ENCODE assay signal across 21 cellular contexts in the genomic region with DNA sequence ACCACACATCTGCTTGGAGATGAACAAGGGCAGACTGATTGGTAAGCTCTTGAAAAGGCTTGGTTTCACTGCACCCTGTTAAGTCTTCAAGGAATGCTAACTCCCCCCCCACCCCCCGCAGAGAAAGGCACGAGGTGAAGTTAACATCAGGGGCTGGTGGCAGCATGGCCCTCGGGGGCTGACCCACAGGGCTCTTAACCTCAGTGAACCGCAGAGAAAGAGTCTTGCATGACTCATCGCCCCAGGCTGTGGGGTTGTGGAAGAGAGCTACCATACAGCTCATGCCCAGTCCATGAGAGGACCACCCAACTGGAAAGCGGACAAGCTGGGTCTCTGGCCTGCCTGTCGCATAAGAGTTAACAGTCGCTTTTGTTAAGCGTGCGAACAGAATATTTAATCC. TPM values are rescaled to one million over a fixed set of nuclear protein-coding genes. Genes with fewer than 3 reads are reported as not detected.
DNase-seq lines count a peak whose midpoint lies in the region; ATAC-seq, FAIRE-seq and TF ChIP-seq lines count a peak whose summit lies in the region.
"Had no signal": no experiment of that assay in that cellular context is flagged by ENCODE, and none has a peak within 500 bp of the region (broad histone marks: within the 10 kb centered on the region; RNA-seq: fewer than 3 reads in every experiment).

No MANE protein-coding gene starts in this region.

- peaks cover 0 to 3% (median 1%) of the 10 kb centered on the region in 4 donors for H3K4me1 Mint-ChIP-seq in naive thymus-derived CD8-positive, alpha-beta T cell

- H3K36me3 Mint-ChIP-seq in naive thymus-derived CD8-positive, alpha-beta T cell = peaks cover 17 to 46% (median 39%) of the 10 kb centered on the region in 3 donors

- TF ChIP-seq POLR2A in H54 (IDR thresholded peaks at IDR 0.05; ENCODE audit: low read depth, low read length) = no peak

- H3K9me3 Mint-ChIP-seq in naive thymus-derived CD8-positive, alpha-beta T cell = peaks cover 0 to 23% (median 11%) of the 10 kb centered on the region in 9 donors

- no peak overlapping the region for H3K27ac Mint-ChIP-seq in naive thymus-derived CD8-positive, alpha-beta T cell
- H3K27ac Mint-ChIP-seq: activated CD4-positive, alpha-beta T cell treated with anti-CD3 and anti-CD28 coated beads, Interleukin-2, amount 10 ng/mL, durations not matched to agents 24 days and 14 days; activated naive CD8-positive, alpha-beta T cell treated with anti-CD3 and anti-CD28 coated beads, Interleukin-2, amount 50 U/mL, for 24 hours; CD8-positive, alpha-beta memory T cell; stimulated activated naive CD8-positive, alpha-beta T cell treated with anti-CD3 and anti-CD28 coated beads, Interleukin-15, Interleukin-2, amounts not matched to agents 100 ng/mL and 50 ng/mL, for 24 hours; T-helper 1 cell treated with Interleukin-12 subunit alpha and Interleukin-12 subunit beta and Interleukin-4 antibody, amounts not matched to agents 30 μg/mL and 1 μg/mL, for 36 hours had no signal

- DNase-seq in AG08395 (ENCODE audit: low spot score) = peak; percentile 24
- peak; percentile 90 for DNase-seq in M059J (ENCODE audit: low read depth)
- DNase-seq in astrocyte of the hippocampus (ENCODE audit: low read depth, low spot score) = peak; percentile 72
- DNase-seq in iris pigment epithelial cell (ENCODE audit: low read depth) = peak; percentile 62
- no peak for DNase-seq in naive thymus-derived CD8-positive, alpha-beta T cell
- DNase-seq in HuH-7 (ENCODE audit: low spot score) = no peak
- DNase-seq in NCI-H187 treated with DMSO at 0.1 percent for 48 hours (lab: John Stamatoyannopoulos, UW) = no peak
- no peak for DNase-seq in H54 (ENCODE audit: insufficient read length, low spot score)
- DNase-seq: activated CD4-positive, alpha-beta T cell treated with anti-CD3 and anti-CD28 coated beads, Interleukin-2, amount 10 ng/mL, durations not matched to agents 24 days and 14 days; activated naive CD8-positive, alpha-beta T cell treated with anti-CD3 and anti-CD28 coated beads, Interleukin-2, amount 50 U/mL, for 24 hours; activated T-cell treated with anti-CD3 and anti-CD28 coated beads, Interleukin-2, amount 50 U/mL, for 1 hour; CD8-positive, alpha-beta memory T cell; esophagus squamous epithelium; KG1; NCI-H1694 treated with DMSO at 0.1 percent for 48 hours; NCI-H526; RPMI8226; spleen; uterus had no signal

- H3K4me3 Mint-ChIP-seq in naive thymus-derived CD8-positive, alpha-beta T cell = no peak overlapping the region
- H3K4me3 Mint-ChIP-seq: activated CD4-positive, alpha-beta T cell treated with anti-CD3 and anti-CD28 coated beads, Interleukin-2, amount 10 ng/mL, durations not matched to agents 24 days and 14 days; activated naive CD8-positive, alpha-beta T cell treated with anti-CD3 and anti-CD28 coated beads, Interleukin-2, amount 50 U/mL, for 24 hours; CD8-positive, alpha-beta memory T cell; stimulated activated naive CD8-positive, alpha-beta T cell treated with anti-CD3 and anti-CD28 coated beads, Interleukin-15, Interleukin-2, amounts not matched to agents 100 ng/mL and 50 ng/mL, for 24 hours; T-helper 1 cell treated with Interleukin-12 subunit alpha and Interleukin-12 subunit beta and Interleukin-4 antibody, amounts not matched to agents 30 μg/mL and 1 μg/mL, for 36 hours had no signal

- FAIRE-seq in H54 (lab: Jason Lieb, UNC) = no peak

- no peaks in the 10 kb centered on the region for H3K27me3 Mint-ChIP-seq in naive thymus-derived CD8-positive, alpha-beta T cell
- H3K27me3 Mint-ChIP-seq: activated naive CD8-positive, alpha-beta T cell treated with anti-CD3 and anti-CD28 coated beads, Interleukin-2, amount 50 U/mL, for 24 hours; CD8-positive, alpha-beta memory T cell; stimulated activated naive CD8-positive, alpha-beta T cell treated with anti-CD3 and anti-CD28 coated beads, Interleukin-15, Interleukin-2, amounts not matched to agents 100 ng/mL and 50 ng/mL, for 24 hours had no signal

- ATAC-seq in naive thymus-derived CD8-positive, alpha-beta T cell = no peak
- ATAC-seq: activated naive CD8-positive, alpha-beta T cell treated with anti-CD3 and anti-CD28 coated beads, Interleukin-2, amount 50 U/mL, for 24 hours had no signal

- POLR2A ChIA-PET in naive thymus-derived CD8-positive, alpha-beta T cell (lab: Charles Lee) = interaction anchor here (0.5 to 2.1 kb wide), 3 partner anchors 10 to 133 kb away, joined by 3 to 4 read pairs (median 3); a partner anchor contains a TSS

RNA-seq across cellular contexts. Expression of a gene that starts 10.6 kb away (rescaled TPM):
- 1.2 and 3.3 TPM in 2 replicates for total RNA-seq in M059J (2014; rRNA removed; shearing (Covaris generic))
- total RNA-seq in naive thymus-derived CD8-positive, alpha-beta T cell = 10 to 100 TPM; 53.3 to 61.7 TPM
- polyA plus RNA-seq in naive thymus-derived CD8-positive, alpha-beta T cell = 10 to 100 TPM; 26.6 to 39.1 (median 34.7) TPM

RNA-seq across cellular contexts. Expression of a gene that starts 56.5 kb away (rescaled TPM):
- 11.8 and 15.4 TPM in 2 replicates for total RNA-seq in M059J (2014; rRNA removed; shearing (Covaris generic))
- 1 to 10 TPM; 1.6 to 1.9 TPM for total RNA-seq in naive thymus-derived CD8-positive, alpha-beta T cell
- 1 to 10 TPM in 1 of 3 donors, under 1 TPM in 2; 0.09 to 1.2 (median 0.18) TPM for polyA plus RNA-seq in naive thymus-derived CD8-positive, alpha-beta T cell

Comparison
In these comparisons a context has a peak if more than half of its experiments do, and no peak if none do; other contexts are left out.
1. DNase-seq: peak in AG08395 (single experiment), M059J (single experiment), astrocyte of the hippocampus (single experiment) and iris pigment epithelial cell (single experiment); none in naive thymus-derived CD8-positive, alpha-beta T cell (0 of 10), HuH-7 (single experiment), NCI-H187 treated with DMSO at 0.1 percent for 48 hours (single experiment) and H54 (single experiment).
2. RNA of a gene that starts 10.6 kb away (total RNA-seq): 53.3 to 61.7 TPM in naive thymus-derived CD8-positive, alpha-beta T cell; 1.2 to 3.3 TPM in M059J; every median in the first group is over 10 times any median in the second.